ENCODE assay signal across 1 cellular context in the genomic region with DNA sequence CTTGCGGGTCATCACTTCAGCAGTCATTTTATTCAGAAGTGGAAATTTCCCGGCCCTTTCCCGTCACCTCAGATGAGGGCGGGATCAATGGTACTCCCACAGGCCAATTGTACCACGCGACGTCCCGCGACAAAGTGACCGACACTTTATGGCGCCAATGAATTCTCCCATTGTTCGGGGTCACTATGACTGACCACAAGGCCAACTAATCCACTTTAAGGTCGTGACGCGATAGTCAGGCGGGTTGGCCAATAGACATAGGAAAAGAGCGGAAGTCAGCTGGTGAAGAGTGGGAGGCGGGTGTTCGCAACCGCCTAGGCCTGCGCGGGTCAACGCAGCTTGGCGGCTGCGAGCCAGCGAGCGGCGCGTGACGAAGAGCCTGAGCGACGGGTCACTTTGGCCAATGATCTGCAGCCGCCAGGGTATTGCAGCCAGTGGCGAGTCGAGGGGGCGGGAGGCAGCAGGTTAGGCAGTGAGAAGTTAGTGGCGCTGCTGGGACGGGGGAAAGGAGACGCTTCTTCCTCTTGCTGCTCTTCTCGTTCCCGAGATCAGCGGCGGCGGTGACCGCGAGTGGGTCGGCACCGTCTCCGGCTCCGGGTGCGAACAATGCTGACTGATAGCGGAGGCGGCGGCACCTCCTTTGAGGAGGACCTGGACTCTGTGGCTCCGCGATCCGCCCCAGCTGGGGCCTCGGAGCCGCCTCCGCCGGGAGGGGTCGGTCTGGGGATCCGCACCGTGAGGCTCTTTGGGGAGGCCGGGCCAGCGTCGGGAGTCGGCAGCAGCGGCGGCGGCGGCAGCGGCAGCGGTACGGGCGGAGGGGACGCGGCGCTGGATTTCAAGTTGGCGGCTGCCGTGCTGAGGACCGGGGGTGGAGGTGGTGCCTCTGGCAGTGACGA.
A peak's percentile ranks its signal among the peaks of the same experiment; 100 is the strongest.
TF ChIP-seq lines count a peak whose summit lies in the region.

A gene with protein sequence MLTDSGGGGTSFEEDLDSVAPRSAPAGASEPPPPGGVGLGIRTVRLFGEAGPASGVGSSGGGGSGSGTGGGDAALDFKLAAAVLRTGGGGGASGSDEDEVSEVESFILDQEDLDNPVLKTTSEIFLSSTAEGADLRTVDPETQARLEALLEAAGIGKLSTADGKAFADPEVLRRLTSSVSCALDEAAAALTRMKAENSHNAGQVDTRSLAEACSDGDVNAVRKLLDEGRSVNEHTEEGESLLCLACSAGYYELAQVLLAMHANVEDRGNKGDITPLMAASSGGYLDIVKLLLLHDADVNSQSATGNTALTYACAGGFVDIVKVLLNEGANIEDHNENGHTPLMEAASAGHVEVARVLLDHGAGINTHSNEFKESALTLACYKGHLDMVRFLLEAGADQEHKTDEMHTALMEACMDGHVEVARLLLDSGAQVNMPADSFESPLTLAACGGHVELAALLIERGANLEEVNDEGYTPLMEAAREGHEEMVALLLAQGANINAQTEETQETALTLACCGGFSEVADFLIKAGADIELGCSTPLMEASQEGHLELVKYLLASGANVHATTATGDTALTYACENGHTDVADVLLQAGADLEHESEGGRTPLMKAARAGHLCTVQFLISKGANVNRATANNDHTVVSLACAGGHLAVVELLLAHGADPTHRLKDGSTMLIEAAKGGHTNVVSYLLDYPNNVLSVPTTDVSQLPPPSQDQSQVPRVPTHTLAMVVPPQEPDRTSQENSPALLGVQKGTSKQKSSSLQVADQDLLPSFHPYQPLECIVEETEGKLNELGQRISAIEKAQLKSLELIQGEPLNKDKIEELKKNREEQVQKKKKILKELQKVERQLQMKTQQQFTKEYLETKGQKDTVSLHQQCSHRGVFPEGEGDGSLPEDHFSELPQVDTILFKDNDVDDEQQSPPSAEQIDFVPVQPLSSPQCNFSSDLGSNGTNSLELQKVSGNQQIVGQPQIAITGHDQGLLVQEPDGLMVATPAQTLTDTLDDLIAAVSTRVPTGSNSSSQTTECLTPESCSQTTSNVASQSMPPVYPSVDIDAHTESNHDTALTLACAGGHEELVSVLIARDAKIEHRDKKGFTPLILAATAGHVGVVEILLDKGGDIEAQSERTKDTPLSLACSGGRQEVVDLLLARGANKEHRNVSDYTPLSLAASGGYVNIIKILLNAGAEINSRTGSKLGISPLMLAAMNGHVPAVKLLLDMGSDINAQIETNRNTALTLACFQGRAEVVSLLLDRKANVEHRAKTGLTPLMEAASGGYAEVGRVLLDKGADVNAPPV (N-terminal part only) (plus strand): TSS at position 472 of the 896 bp plus-strand sequence. CDS start 135 bp downstream, at position 607.

TF ChIP-seq in K562, 482 proteins besides CTCF, POLR2A, EP300 and RAD21 (continued from another document and continues in another):
- TF ChIP-seq, protein P1, sequence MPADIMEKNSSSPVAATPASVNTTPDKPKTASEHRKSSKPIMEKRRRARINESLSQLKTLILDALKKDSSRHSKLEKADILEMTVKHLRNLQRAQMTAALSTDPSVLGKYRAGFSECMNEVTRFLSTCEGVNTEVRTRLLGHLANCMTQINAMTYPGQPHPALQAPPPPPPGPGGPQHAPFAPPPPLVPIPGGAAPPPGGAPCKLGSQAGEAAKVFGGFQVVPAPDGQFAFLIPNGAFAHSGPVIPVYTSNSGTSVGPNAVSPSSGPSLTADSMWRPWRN (IDR thresholded peaks at IDR 0.05; ENCODE audit: low read depth), result peak; percentile 69; the same call in 1 of the 2 replicates
- TF ChIP-seq, protein P2, sequence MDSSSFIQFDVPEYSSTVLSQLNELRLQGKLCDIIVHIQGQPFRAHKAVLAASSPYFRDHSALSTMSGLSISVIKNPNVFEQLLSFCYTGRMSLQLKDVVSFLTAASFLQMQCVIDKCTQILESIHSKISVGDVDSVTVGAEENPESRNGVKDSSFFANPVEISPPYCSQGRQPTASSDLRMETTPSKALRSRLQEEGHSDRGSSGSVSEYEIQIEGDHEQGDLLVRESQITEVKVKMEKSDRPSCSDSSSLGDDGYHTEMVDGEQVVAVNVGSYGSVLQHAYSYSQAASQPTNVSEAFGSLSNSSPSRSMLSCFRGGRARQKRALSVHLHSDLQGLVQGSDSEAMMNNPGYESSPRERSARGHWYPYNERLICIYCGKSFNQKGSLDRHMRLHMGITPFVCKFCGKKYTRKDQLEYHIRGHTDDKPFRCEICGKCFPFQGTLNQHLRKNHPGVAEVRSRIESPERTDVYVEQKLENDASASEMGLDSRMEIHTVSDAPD (CRISPR knock-in tag; IDR thresholded peaks at IDR 0.05), result no peak
- TF ChIP-seq HEY1 (CRISPR knock-in tag; IDR thresholded peaks at IDR 0.05; ENCODE audit: borderline replicate concordance) (no peak), ZBED1 (IDR thresholded peaks at IDR 0.05) (peak; percentile 11; the same call in 1 of the 2 replicates), TEAD2 (tag; IDR thresholded peaks at IDR 0.05) (no peak), ZZZ3 (IDR thresholded peaks at IDR 0.05) (no peak), ZNF699 (CRISPR knock-in tag; IDR thresholded peaks at IDR 0.05; ENCODE audit: insufficient replicate concordance) (no peak), ZNF644 (tag; IDR thresholded peaks at IDR 0.05; ENCODE audit: low read depth) (no peak), ZNF253 (CRISPR knock-in tag; conservative IDR thresholded peaks at IDR 0.05) (no peak), ZNF354B (CRISPR knock-in tag; IDR thresholded peaks at IDR 0.05) (no peak), KDM5B (IDR thresholded peaks at IDR 0.05; ENCODE audit: insufficient replicate concordance, low read depth, low read length) (peak; percentile 68)
- TF ChIP-seq, protein P3, sequence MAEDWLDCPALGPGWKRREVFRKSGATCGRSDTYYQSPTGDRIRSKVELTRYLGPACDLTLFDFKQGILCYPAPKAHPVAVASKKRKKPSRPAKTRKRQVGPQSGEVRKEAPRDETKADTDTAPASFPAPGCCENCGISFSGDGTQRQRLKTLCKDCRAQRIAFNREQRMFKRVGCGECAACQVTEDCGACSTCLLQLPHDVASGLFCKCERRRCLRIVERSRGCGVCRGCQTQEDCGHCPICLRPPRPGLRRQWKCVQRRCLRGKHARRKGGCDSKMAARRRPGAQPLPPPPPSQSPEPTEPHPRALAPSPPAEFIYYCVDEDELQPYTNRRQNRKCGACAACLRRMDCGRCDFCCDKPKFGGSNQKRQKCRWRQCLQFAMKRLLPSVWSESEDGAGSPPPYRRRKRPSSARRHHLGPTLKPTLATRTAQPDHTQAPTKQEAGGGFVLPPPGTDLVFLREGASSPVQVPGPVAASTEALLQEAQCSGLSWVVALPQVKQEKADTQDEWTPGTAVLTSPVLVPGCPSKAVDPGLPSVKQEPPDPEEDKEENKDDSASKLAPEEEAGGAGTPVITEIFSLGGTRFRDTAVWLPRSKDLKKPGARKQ (CRISPR knock-in tag; IDR thresholded peaks at IDR 0.05), result no peak
- TF ChIP-seq, protein P4, sequence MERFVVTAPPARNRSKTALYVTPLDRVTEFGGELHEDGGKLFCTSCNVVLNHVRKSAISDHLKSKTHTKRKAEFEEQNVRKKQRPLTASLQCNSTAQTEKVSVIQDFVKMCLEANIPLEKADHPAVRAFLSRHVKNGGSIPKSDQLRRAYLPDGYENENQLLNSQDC (CRISPR knock-in tag; IDR thresholded peaks at IDR 0.05), result peak; percentile 79; the same call in 1 of the 2 replicates
- TF ChIP-seq, protein P5, sequence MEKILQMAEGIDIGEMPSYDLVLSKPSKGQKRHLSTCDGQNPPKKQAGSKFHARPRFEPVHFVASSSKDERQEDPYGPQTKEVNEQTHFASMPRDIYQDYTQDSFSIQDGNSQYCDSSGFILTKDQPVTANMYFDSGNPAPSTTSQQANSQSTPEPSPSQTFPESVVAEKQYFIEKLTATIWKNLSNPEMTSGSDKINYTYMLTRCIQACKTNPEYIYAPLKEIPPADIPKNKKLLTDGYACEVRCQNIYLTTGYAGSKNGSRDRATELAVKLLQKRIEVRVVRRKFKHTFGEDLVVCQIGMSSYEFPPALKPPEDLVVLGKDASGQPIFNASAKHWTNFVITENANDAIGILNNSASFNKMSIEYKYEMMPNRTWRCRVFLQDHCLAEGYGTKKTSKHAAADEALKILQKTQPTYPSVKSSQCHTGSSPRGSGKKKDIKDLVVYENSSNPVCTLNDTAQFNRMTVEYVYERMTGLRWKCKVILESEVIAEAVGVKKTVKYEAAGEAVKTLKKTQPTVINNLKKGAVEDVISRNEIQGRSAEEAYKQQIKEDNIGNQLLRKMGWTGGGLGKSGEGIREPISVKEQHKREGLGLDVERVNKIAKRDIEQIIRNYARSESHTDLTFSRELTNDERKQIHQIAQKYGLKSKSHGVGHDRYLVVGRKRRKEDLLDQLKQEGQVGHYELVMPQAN (IDR thresholded peaks at IDR 0.05; ENCODE audit: borderline replicate concordance), result peak; percentile 76
- TF ChIP-seq, protein P6, sequence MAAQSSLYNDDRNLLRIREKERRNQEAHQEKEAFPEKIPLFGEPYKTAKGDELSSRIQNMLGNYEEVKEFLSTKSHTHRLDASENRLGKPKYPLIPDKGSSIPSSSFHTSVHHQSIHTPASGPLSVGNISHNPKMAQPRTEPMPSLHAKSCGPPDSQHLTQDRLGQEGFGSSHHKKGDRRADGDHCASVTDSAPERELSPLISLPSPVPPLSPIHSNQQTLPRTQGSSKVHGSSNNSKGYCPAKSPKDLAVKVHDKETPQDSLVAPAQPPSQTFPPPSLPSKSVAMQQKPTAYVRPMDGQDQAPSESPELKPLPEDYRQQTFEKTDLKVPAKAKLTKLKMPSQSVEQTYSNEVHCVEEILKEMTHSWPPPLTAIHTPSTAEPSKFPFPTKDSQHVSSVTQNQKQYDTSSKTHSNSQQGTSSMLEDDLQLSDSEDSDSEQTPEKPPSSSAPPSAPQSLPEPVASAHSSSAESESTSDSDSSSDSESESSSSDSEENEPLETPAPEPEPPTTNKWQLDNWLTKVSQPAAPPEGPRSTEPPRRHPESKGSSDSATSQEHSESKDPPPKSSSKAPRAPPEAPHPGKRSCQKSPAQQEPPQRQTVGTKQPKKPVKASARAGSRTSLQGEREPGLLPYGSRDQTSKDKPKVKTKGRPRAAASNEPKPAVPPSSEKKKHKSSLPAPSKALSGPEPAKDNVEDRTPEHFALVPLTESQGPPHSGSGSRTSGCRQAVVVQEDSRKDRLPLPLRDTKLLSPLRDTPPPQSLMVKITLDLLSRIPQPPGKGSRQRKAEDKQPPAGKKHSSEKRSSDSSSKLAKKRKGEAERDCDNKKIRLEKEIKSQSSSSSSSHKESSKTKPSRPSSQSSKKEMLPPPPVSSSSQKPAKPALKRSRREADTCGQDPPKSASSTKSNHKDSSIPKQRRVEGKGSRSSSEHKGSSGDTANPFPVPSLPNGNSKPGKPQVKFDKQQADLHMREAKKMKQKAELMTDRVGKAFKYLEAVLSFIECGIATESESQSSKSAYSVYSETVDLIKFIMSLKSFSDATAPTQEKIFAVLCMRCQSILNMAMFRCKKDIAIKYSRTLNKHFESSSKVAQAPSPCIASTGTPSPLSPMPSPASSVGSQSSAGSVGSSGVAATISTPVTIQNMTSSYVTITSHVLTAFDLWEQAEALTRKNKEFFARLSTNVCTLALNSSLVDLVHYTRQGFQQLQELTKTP (IDR thresholded peaks at IDR 0.05; ENCODE audit: low read depth in 1 of 2, partially characterized antibody in 2 of 2), result no peak
- TF ChIP-seq, protein P7, sequence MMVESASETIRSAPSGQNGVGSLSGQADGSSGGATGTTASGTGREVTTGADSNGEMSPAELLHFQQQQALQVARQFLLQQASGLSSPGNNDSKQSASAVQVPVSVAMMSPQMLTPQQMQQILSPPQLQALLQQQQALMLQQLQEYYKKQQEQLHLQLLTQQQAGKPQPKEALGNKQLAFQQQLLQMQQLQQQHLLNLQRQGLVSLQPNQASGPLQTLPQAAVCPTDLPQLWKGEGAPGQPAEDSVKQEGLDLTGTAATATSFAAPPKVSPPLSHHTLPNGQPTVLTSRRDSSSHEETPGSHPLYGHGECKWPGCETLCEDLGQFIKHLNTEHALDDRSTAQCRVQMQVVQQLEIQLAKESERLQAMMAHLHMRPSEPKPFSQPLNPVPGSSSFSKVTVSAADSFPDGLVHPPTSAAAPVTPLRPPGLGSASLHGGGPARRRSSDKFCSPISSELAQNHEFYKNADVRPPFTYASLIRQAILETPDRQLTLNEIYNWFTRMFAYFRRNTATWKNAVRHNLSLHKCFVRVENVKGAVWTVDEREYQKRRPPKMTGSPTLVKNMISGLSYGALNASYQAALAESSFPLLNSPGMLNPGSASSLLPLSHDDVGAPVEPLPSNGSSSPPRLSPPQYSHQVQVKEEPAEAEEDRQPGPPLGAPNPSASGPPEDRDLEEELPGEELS (CRISPR knock-in tag; IDR thresholded peaks at IDR 0.05; ENCODE audit: borderline replicate concordance), result peak; percentile 56; the same call in 1 of the 2 replicates
- TF ChIP-seq, protein P8, sequence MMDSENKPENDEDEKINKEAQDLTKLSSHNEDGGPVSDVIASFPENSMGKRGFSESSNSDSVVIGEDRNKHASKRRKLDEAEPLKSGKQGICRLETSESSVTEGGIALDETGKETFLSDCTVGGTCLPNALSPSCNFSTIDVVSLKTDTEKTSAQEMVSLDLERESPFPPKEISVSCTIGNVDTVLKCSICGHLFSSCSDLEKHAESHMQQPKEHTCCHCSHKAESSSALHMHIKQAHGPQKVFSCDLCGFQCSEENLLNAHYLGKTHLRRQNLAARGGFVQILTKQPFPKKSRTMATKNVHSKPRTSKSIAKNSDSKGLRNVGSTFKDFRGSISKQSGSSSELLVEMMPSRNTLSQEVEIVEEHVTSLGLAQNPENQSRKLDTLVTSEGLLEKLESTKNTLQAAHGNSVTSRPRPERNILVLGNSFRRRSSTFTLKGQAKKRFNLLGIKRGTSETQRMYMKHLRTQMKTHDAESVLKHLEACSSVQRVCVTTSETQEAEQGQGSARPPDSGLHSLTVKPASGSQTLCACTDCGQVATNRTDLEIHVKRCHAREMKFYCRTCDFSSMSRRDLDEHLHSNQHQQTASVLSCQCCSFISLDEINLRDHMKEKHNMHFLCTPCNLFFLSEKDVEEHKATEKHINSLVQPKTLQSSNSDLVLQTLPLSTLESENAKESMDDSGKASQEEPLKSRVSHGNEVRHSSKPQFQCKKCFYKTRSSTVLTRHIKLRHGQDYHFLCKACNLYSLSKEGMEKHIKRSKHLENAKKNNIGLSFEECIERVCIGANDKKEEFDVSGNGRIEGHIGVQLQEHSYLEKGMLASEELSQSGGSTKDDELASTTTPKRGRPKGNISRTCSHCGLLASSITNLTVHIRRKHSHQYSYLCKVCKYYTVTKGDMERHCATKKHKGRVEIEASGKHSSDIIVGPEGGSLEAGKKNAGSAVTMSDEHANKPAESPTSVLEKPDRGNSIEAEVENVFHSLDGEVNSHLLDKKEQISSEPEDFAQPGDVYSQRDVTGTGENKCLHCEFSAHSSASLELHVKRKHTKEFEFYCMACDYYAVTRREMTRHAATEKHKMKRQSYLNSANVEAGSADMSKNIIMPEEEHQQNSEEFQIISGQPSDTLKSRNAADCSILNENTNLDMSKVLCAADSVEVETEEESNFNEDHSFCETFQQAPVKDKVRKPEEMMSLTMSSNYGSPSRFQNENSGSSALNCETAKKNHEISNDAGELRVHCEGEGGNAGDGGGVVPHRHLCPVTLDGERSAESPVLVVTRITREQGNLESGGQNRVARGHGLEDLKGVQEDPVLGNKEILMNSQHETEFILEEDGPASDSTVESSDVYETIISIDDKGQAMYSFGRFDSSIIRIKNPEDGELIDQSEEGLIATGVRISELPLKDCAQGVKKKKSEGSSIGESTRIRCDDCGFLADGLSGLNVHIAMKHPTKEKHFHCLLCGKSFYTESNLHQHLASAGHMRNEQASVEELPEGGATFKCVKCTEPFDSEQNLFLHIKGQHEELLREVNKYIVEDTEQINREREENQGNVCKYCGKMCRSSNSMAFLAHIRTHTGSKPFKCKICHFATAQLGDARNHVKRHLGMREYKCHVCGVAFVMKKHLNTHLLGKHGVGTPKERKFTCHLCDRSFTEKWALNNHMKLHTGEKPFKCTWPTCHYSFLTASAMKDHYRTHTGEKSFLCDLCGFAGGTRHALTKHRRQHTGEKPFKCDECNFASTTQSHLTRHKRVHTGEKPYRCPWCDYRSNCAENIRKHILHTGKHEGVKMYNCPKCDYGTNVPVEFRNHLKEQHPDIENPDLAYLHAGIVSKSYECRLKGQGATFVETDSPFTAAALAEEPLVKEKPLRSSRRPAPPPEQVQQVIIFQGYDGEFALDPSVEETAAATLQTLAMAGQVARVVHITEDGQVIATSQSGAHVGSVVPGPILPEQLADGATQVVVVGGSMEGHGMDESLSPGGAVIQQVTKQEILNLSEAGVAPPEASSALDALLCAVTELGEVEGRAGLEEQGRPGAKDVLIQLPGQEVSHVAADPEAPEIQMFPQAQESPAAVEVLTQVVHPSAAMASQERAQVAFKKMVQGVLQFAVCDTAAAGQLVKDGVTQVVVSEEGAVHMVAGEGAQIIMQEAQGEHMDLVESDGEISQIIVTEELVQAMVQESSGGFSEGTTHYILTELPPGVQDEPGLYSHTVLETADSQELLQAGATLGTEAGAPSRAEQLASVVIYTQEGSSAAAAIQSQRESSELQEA (IDR thresholded peaks at IDR 0.05; ENCODE audit: low read depth), result no peak
